Comparison of ENCODE assay signal across 28 cellular contexts in the genomic region with DNA sequence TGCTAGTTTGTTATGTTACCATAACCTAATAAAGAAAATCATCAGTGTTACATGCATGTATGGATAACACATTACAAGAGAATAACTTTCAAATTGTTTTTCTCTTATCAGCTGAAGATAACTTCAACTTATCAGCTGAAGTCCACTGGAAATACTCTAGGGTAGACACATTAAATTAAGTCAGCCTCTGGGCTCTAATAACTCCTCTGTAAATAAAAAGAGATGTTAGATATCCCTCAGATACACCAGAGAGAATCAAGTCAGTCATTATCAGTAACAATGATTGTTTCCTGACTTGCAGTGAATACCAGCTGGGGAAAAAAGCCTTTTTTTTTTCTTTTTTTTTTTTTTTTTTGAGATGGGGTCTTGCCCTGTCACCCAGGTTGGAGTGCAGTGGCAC.
"Had no signal": no experiment of that assay in that cellular context is flagged by ENCODE, and none has a peak within 500 bp of the region (broad histone marks: within the 10 kb centered on the region; RNA-seq: fewer than 3 reads in every experiment).

No MANE protein-coding gene starts in this region.

- H3K4me3 ChIP-seq: adrenal gland, body of pancreas, cardiac muscle cell, colonic mucosa, esophagus squamous epithelium, left lung, lower lobe of right lung, psoas muscle, smooth muscle cell, stomach, thyroid gland, upper lobe of right lung had no signal

- DNase-seq: activated CD4-positive, alpha-beta T cell treated with anti-CD3 and anti-CD28 coated beads, Interleukin-2, amount 50 U/mL, for 1 hour; activated CD8-positive, alpha-beta memory T cell treated with anti-CD3 and anti-CD28 coated beads, Interleukin-2, amount 10 ng/mL, durations not matched to agents 7 days and 5 days; activated effector memory CD4-positive, alpha-beta T cell treated with Interleukin-2 at 50 U/mL for 16 hours; activated naive CD4-positive, alpha-beta T cell treated with Interleukin-2 at 50 U/mL for 16 hours; activated naive CD8-positive, alpha-beta T cell treated with anti-CD3 and anti-CD28 coated beads for 36 hours; adrenal gland; aorta; body of pancreas; cerebellar nuclear complex; colonic mucosa; effector CD8-positive, alpha-beta T cell; esophagus squamous epithelium; left lung; lower lobe of right lung; nephron progenitor cell; psoas muscle; stimulated activated CD4-positive, alpha-beta T cell treated with anti-CD3 and anti-CD28 coated beads, Interleukin-1b, Interleukin-23, amount 100 ng/mL, for 48 hours; stimulated activated CD4-positive, alpha-beta T cell treated with anti-CD3 and anti-CD28 coated beads, Interleukin-4, amount 100 ng/mL, for 4 hours; stimulated activated CD8-positive, alpha-beta memory T cell treated with anti-CD3 and anti-CD28 coated beads, Interleukin-4, amount 100 ng/mL, for 48 hours; stimulated activated naive B cell treated with anti-CD40 and anti-IgM and Interleukin-4, amounts not matched to agents 10 μg/mL and 1 μg/mL and 100 μg/mL, for 72 hours; stomach; thyroid gland; upper lobe of right lung had no signal

- H3K27me3 ChIP-seq: adrenal gland, body of pancreas, cardiac muscle cell, colonic mucosa, esophagus squamous epithelium, left lung, stomach, thyroid gland, upper lobe of right lung had no signal

- H3K27ac ChIP-seq: adrenal gland, body of pancreas, cardiac muscle cell, colonic mucosa, epithelial cell of prostate, esophagus squamous epithelium, left lung, lower lobe of right lung, parathyroid adenoma, psoas muscle, stomach, thyroid gland, upper lobe of right lung had no signal

- H3K4me2 ChIP-seq: smooth muscle cell had no signal

- ATAC-seq: activated CD8-positive, alpha-beta memory T cell treated with anti-CD3 and anti-CD28 coated beads, Interleukin-2, amount 10 ng/mL, durations not matched to agents 7 days and 5 days; activated CD8-positive, alpha-beta T cell treated with anti-CD3 and anti-CD28 coated beads for 36 hours; body of pancreas; left lung; lower lobe of right lung; psoas muscle; stimulated activated naive B cell treated with anti-CD40 and anti-IgM and Interleukin-4, amounts not matched to agents 10 μg/mL and 1 μg/mL and 100 μg/mL, for 72 hours; upper lobe of right lung had no signal

- H3K36me3 ChIP-seq: adrenal gland, cardiac muscle cell, colonic mucosa, esophagus squamous epithelium, left lung, lower lobe of right lung, stomach, thyroid gland, upper lobe of right lung had no signal

- H3K4me1 ChIP-seq: colonic mucosa, parathyroid adenoma had no signal

- H3K9me3 ChIP-seq: adrenal gland, body of pancreas, colonic mucosa, esophagus squamous epithelium, left lung, lower lobe of right lung, psoas muscle, stomach, thyroid gland, upper lobe of right lung had no signal

- H3K27me3 Mint-ChIP-seq: activated CD8-positive, alpha-beta memory T cell treated with anti-CD3 and anti-CD28 coated beads, Interleukin-2, amount 10 ng/mL, durations not matched to agents 7 days and 5 days; activated CD8-positive, alpha-beta T cell treated with anti-CD3 and anti-CD28 coated beads for 36 hours; activated naive CD8-positive, alpha-beta T cell treated with anti-CD3 and anti-CD28 coated beads for 36 hours; stimulated activated naive B cell treated with anti-CD40 and anti-IgM and Interleukin-4, amounts not matched to agents 10 μg/mL and 1 μg/mL and 100 μg/mL, for 72 hours had no signal

- H3K27ac Mint-ChIP-seq: activated CD8-positive, alpha-beta memory T cell treated with anti-CD3 and anti-CD28 coated beads, Interleukin-2, amount 10 ng/mL, durations not matched to agents 7 days and 5 days; activated CD8-positive, alpha-beta T cell treated with anti-CD3 and anti-CD28 coated beads for 36 hours; activated naive CD8-positive, alpha-beta T cell treated with anti-CD3 and anti-CD28 coated beads for 36 hours; nephron progenitor cell; stimulated activated naive B cell treated with anti-CD40 and anti-IgM and Interleukin-4, amounts not matched to agents 10 μg/mL and 1 μg/mL and 100 μg/mL, for 72 hours had no signal

- H3K4me3 Mint-ChIP-seq: activated CD8-positive, alpha-beta memory T cell treated with anti-CD3 and anti-CD28 coated beads, Interleukin-2, amount 10 ng/mL, durations not matched to agents 7 days and 5 days; activated CD8-positive, alpha-beta T cell treated with anti-CD3 and anti-CD28 coated beads for 36 hours; activated naive CD8-positive, alpha-beta T cell treated with anti-CD3 and anti-CD28 coated beads for 36 hours; nephron progenitor cell; stimulated activated naive B cell treated with anti-CD40 and anti-IgM and Interleukin-4, amounts not matched to agents 10 μg/mL and 1 μg/mL and 100 μg/mL, for 72 hours had no signal

- H3K9ac ChIP-seq: parathyroid adenoma had no signal
